In genomic region chr4:183182873-183183725, GRCh38 we compare ENCODE assay signal across 8 cellular contexts.
DNase-seq lines count a peak whose midpoint lies in the region; ATAC-seq and TF ChIP-seq lines count a peak whose summit lies in the region.

No MANE protein-coding gene starts in this region.

- no peak for TF ChIP-seq POLR2A in esophagus muscularis mucosa (IDR thresholded peaks at IDR 0.05; ENCODE audit: low read depth)

- H3K27ac ChIP-seq in heart right ventricle, result no peak overlapping the region
- H3K27ac ChIP-seq in esophagus muscularis mucosa (replicated peaks in 1 of 4), result no peak overlapping the region

- H3K4me3 Mint-ChIP-seq in WTC11, result peak overlapping the region; percentile 57

- peaks cover 8% of the 10 kb centered on the region for H3K36me3 Mint-ChIP-seq in WTC11

- no peaks in the 10 kb centered on the region for H3K36me3 ChIP-seq in heart right ventricle
- no peaks in the 10 kb centered on the region for H3K36me3 ChIP-seq in esophagus muscularis mucosa

- intact Hi-C loops in heart right ventricle (cut with DNase I) (no loop called here), esophagus muscularis mucosa (cut with DNase I) (no loop called here)

- ATAC-seq in WTC11, result peak; percentile 92
- peak in 5 of 8 donors; percentile 61 to 83 (median 72) for ATAC-seq in heart right ventricle
- ATAC-seq in HG03457 (IDR thresholded peaks at IDR 0.05; ENCODE audit: unreplicated experiment), result no peak
- ATAC-seq in GM18519 (IDR thresholded peaks at IDR 0.05; ENCODE audit: low FRiP score, unreplicated experiment), result no peak

- WGBS in heart right ventricle, 2 donors, result 55 to 58% methylated on average over 14 of the region's 14 CpGs
- WGBS in esophagus muscularis mucosa, result 61% methylated on average over 14 of the region's 14 CpGs

- peaks cover 79% of the 10 kb centered on the region for H3K4me1 Mint-ChIP-seq in WTC11

- no peak for TF ChIP-seq EP300 in esophagus muscularis mucosa (IDR thresholded peaks at IDR 0.05)

- no peaks in the 10 kb centered on the region for H3K27me3 Mint-ChIP-seq in WTC11 (ENCODE audit: low read depth)

- H3K27ac Mint-ChIP-seq in WTC11, result peak overlapping the region; percentile 99

- H3K27me3 ChIP-seq in heart right ventricle (no peaks in the 10 kb centered on the region), esophagus muscularis mucosa (no peaks in the 10 kb centered on the region)

- POLR2A ChIA-PET in WTC11 (lab: Charles Lee), result interaction anchor here (0.6 to 3.6 kb wide), 2 partner anchors 86 to 172 kb away, joined by 3 to 38 read pairs; partner anchors contain the start of gene WWC2

- H3K4me1 ChIP-seq in heart right ventricle (peaks cover 0 to 20% (median 6%) of the 10 kb centered on the region in 9 donors), esophagus muscularis mucosa (peaks cover 8 to 12% (median 10%) of the 10 kb centered on the region in 4 donors)

- peaks cover 9% of the 10 kb centered on the region for H3K9me3 Mint-ChIP-seq in WTC11

- H3K9me3 ChIP-seq in heart right ventricle (peaks cover 0 to 4% (median 0%) of the 10 kb centered on the region in 11 donors), esophagus muscularis mucosa (no peaks in the 10 kb centered on the region)

- TF ChIP-seq CTCF in WTC11 (IDR thresholded peaks at IDR 0.05) (no peak), heart right ventricle (IDR thresholded peaks at IDR 0.05) (no peak), esophagus muscularis mucosa (IDR thresholded peaks at IDR 0.05) (no peak)

- CTCF ChIA-PET in WTC11 (lab: Charles Lee), result interaction anchor here (0.7 to 1.3 kb wide), 7 partner anchors 33 to 169 kb away, joined by 3 to 9 read pairs (median 3); no protein-coding TSS in a partner anchor

- DNase-seq in GM03348 (ENCODE audit: low spot score) (peak; percentile 61), NCI-H1092 treated with DMSO at 0.1 percent for 48 hours (lab: John Stamatoyannopoulos, UW) (peak; percentile 64), WTC11 (ENCODE audit: low spot score) (peak; percentile 76), heart right ventricle (peak; percentile 17 to 20), esophagus muscularis mucosa (ENCODE audit: extremely low spot score) (no peak)
- peak in 2 of 3 experiments; percentile 11 to 16 for DNase-seq in stimulated activated CD4-positive, alpha-beta T cell treated with anti-CD3 and anti-CD28 coated beads, TNF-alpha, amount 100 ng/mL, for 24 hours (ENCODE audit: low read depth in 3 of 3)

- H3K4me3 ChIP-seq in heart right ventricle, result no peak overlapping the region
- H3K4me3 ChIP-seq in esophagus muscularis mucosa, result no peak overlapping the region

TF ChIP-seq in WTC11, 78 proteins besides CTCF, POLR2A, EP300 and RAD21 (continues in another document):
- TF ChIP-seq ELF4 (CRISPR knock-in tag; IDR thresholded peaks at IDR 0.05; ENCODE audit: low read depth) (no peak), JUN (CRISPR knock-in tag; IDR thresholded peaks at IDR 0.05) (0 out of 2 replicates have a peak, but pooled peaks have one; percentile 64), SMAD3 (CRISPR knock-in tag; IDR thresholded peaks at IDR 0.05; ENCODE audit: borderline replicate concordance) (0 out of 2 replicates have a peak, but pooled peaks have one; percentile 25), FOXJ3 (CRISPR knock-in tag; IDR thresholded peaks at IDR 0.05; ENCODE audit: borderline replicate concordance) (peak; percentile 82; the same call in 1 of the 2 replicates), SP1 (CRISPR knock-in tag; conservative IDR thresholded peaks at IDR 0.05) (0 out of 2 replicates have a peak, but pooled peaks have one; percentile 23), GABPB1 (CRISPR knock-in tag; IDR thresholded peaks at IDR 0.05) (peak; percentile 85), ZNF121 (CRISPR knock-in tag; IDR thresholded peaks at IDR 0.05) (no peak), IRF2 (CRISPR knock-in tag; IDR thresholded peaks at IDR 0.05; ENCODE audit: borderline replicate concordance, low read depth) (no peak), JAZF1 (CRISPR knock-in tag; IDR thresholded peaks at IDR 0.05) (no peak), FOXK1 (CRISPR knock-in tag; IDR thresholded peaks at IDR 0.05) (peak; percentile 85), NFE2L1 (CRISPR knock-in tag; IDR thresholded peaks at IDR 0.05) (peak; percentile 77; the same call in 1 of the 2 replicates), IRF1 (CRISPR knock-in tag; IDR thresholded peaks at IDR 0.05) (0 out of 2 replicates have a peak, but pooled peaks have one; percentile 39), ZNF232 (CRISPR knock-in tag; IDR thresholded peaks at IDR 0.05) (no peak), FOXP4 (CRISPR knock-in tag; IDR thresholded peaks at IDR 0.05) (peak; percentile 77; the same call in 1 of the 2 replicates), ATF1 (CRISPR knock-in tag; IDR thresholded peaks at IDR 0.05) (no peak), ERG (CRISPR knock-in tag; IDR thresholded peaks at IDR 0.05) (no peak), ATF3 (CRISPR knock-in tag; conservative IDR thresholded peaks at IDR 0.05) (peak; percentile 91; the same call in 1 of the 2 replicates), ZBTB21 (CRISPR knock-in tag; IDR thresholded peaks at IDR 0.05; ENCODE audit: borderline replicate concordance) (no peak), NR2C2 (CRISPR knock-in tag; IDR thresholded peaks at IDR 0.05) (no peak), MAX (CRISPR knock-in tag; IDR thresholded peaks at IDR 0.05) (0 out of 2 replicates have a peak, but pooled peaks have one; percentile 40)
- TF ChIP-seq, protein P1, sequence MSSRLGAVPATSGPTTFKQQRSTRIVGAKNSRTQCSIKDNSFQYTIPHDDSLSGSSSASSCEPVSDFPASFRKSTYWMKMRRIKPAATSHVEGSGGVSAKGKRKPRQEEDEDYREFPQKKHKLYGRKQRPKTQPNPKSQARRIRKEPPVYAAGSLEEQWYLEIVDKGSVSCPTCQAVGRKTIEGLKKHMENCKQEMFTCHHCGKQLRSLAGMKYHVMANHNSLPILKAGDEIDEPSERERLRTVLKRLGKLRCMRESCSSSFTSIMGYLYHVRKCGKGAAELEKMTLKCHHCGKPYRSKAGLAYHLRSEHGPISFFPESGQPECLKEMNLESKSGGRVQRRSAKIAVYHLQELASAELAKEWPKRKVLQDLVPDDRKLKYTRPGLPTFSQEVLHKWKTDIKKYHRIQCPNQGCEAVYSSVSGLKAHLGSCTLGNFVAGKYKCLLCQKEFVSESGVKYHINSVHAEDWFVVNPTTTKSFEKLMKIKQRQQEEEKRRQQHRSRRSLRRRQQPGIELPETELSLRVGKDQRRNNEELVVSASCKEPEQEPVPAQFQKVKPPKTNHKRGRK (CRISPR knock-in tag; IDR thresholded peaks at IDR 0.05; ENCODE audit: borderline replicate concordance), result no peak

Comparison
In these comparisons a context has a peak if more than half of its experiments do, and no peak if none do; other contexts are left out.
1. ATAC-seq: peak in WTC11 (single experiment) and heart right ventricle (5 of 8); none in HG03457 (single experiment) and GM18519 (single experiment).